8 cellular contexts compared by ENCODE assay signal in the genomic region with DNA sequence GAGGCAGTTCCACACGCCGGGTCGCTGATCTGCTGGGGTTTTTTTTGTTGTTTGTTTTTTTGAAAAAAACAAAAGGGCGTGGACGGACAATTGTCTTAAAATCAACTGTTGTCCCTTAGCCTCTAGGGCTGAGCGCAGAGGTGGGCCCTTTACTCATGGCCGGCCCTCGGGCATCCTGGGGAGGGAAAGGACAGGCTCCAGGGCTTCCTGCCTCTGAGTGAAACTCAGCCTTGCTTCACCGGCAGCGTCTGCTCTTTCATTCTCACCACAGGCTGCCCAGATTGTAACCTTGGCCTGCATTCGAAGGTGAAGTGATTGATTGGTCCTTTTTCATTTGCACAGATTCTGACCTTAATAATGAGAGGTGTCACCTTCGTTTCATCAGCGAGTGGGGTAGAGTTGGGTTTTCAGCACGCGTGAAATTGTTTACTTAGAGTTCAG. TPM values are rescaled to one million over a fixed set of nuclear protein-coding genes. Genes with fewer than 3 reads are reported as not detected.
A peak's percentile ranks its signal among the peaks of the same experiment; 100 is the strongest.
DNase-seq lines count a peak whose midpoint lies in the region; ATAC-seq, FAIRE-seq and TF ChIP-seq lines count a peak whose summit lies in the region.

No MANE protein-coding gene starts in this region.

- peak; percentile 59 for DNase-seq in Ammon's horn (ENCODE audit: low spot score)
- peak; percentile 42 for DNase-seq in GM18507 (ENCODE audit: extremely low spot score, insufficient read length, low read depth)
- DNase-seq in NCI-H2227 (lab: John Stamatoyannopoulos, UW; ENCODE audit: unreplicated experiment): peak; percentile 40
- no peak for DNase-seq in activated T-cell treated with anti-CD3 and anti-CD28 coated beads, Interleukin-2, amount 50 U/mL, for 24 hours
- DNase-seq in fibroblast of the conjunctiva (ENCODE audit: low read depth): peak; percentile 12
- DNase-seq in neuronal stem cell (ENCODE audit: low spot score): peak; percentile 39
- no peak for DNase-seq in type B pancreatic cell (ENCODE audit: extremely low spot score, unreplicated experiment)

- H4K8ac ChIP-seq in neuronal stem cell (ENCODE audit: low read depth, low read length): no peak overlapping the region

- no peak overlapping the region for H2BK15ac ChIP-seq in neuronal stem cell (ENCODE audit: low read length)

- ATAC-seq in HG02970 (IDR thresholded peaks at IDR 0.05; ENCODE audit: low FRiP score, unreplicated experiment): peak; percentile 30

- no CpG with 5 or more reads among the region's 15 CpGs for WGBS in neuronal stem cell (ENCODE audit: extremely low coverage in 2 of 2, insufficient read length in 2 of 2, insufficient replicate concordance in 1 of 2), 2 donors

- FAIRE-seq in GM18507 (lab: Jason Lieb, UNC): peak; percentile 72

- peaks cover 34% of the 10 kb centered on the region for H3K4me1 Mint-ChIP-seq in activated T-cell treated with anti-CD3 and anti-CD28 coated beads, Interleukin-2, amount 50 U/mL, for 24 hours (ENCODE audit: low read depth)
- peaks cover 17% of the 10 kb centered on the region for H3K4me1 Mint-ChIP-seq in type B pancreatic cell (ENCODE audit: unreplicated experiment)

- no peak overlapping the region for H2BK5ac ChIP-seq in neuronal stem cell (ENCODE audit: low read length)

- no peak overlapping the region for H2BK12ac ChIP-seq in neuronal stem cell (ENCODE audit: low read length)

- no peak overlapping the region for H4K91ac ChIP-seq in neuronal stem cell (ENCODE audit: low read depth, low read length, poor library complexity)

- H3K36me3 ChIP-seq in neuronal stem cell (replicated peaks in 1 of 2; ENCODE audit: control insufficient read depth in 2 of 2, insufficient read depth in 2 of 2, low read length in 2 of 2): peaks cover 0 to 5% of the 10 kb centered on the region in 2 donors

- peak overlapping the region; percentile 100 for H2AFZ ChIP-seq in neuronal stem cell (ENCODE audit: low read length)

- H3K4me3 ChIP-seq in neuronal stem cell (ENCODE audit: low read length in 2 of 2): peak overlapping the region; percentile 98 to 99

- H3K27me3 ChIP-seq in neuronal stem cell (ENCODE audit: control insufficient read depth in 3 of 3, insufficient read depth in 3 of 3, low read depth in 1 of 3, low read length in 3 of 3): no peaks in the 10 kb centered on the region

- peaks cover 0 to 2% of the 10 kb centered on the region in 2 donors for H3K4me1 ChIP-seq in neuronal stem cell (ENCODE audit: control insufficient read depth in 2 of 2, insufficient read depth in 1 of 2, low read depth in 1 of 2, low read length in 2 of 2)

- no peaks in the 10 kb centered on the region for H3K9me3 Mint-ChIP-seq in activated T-cell treated with anti-CD3 and anti-CD28 coated beads, Interleukin-2, amount 50 U/mL, for 24 hours
- H3K9me3 Mint-ChIP-seq in type B pancreatic cell: peaks cover 4% of the 10 kb centered on the region

- H3K27ac Mint-ChIP-seq in activated T-cell treated with anti-CD3 and anti-CD28 coated beads, Interleukin-2, amount 50 U/mL, for 24 hours: peak overlapping the region; percentile 92
- peak overlapping the region; percentile 92 for H3K27ac Mint-ChIP-seq in type B pancreatic cell

- peak overlapping the region; percentile 97 for H3K9ac ChIP-seq in neuronal stem cell (ENCODE audit: low read depth, low read length, poor library complexity)

- H2BK120ac ChIP-seq in neuronal stem cell (ENCODE audit: low read depth, low read length): peak overlapping the region; percentile 57

- peaks cover 39% of the 10 kb centered on the region for H3K36me3 Mint-ChIP-seq in activated T-cell treated with anti-CD3 and anti-CD28 coated beads, Interleukin-2, amount 50 U/mL, for 24 hours (ENCODE audit: low read depth)
- H3K36me3 Mint-ChIP-seq in type B pancreatic cell: peaks cover 14% of the 10 kb centered on the region

- H3K14ac ChIP-seq in neuronal stem cell (ENCODE audit: low read length): peak overlapping the region; percentile 97

- H3K9me3 ChIP-seq in neuronal stem cell (replicated peaks in 1 of 2; ENCODE audit: control insufficient read depth in 2 of 2, insufficient read depth in 1 of 2, low read depth in 1 of 2, low read length in 2 of 2): no peaks in the 10 kb centered on the region

- H3K18ac ChIP-seq in neuronal stem cell (ENCODE audit: low read length): peak overlapping the region; percentile 99

- TF ChIP-seq CTCF in type B pancreatic cell (conservative IDR thresholded peaks at IDR 0.05): no peak

- no peak overlapping the region for H2AK5ac ChIP-seq in neuronal stem cell (ENCODE audit: low read depth, low read length)

- H3K27ac ChIP-seq in neuronal stem cell (replicated peaks; ENCODE audit: low read length): no peak overlapping the region

- H3K27me3 Mint-ChIP-seq in activated T-cell treated with anti-CD3 and anti-CD28 coated beads, Interleukin-2, amount 50 U/mL, for 24 hours: no peaks in the 10 kb centered on the region
- H3K27me3 Mint-ChIP-seq in type B pancreatic cell: no peaks in the 10 kb centered on the region

- H3K4me2 ChIP-seq in neuronal stem cell (ENCODE audit: insufficient read depth, low read length, poor library complexity, severe bottlenecking): peak overlapping the region; percentile 80

- peak overlapping the region; percentile 91 for H3K4me3 Mint-ChIP-seq in activated T-cell treated with anti-CD3 and anti-CD28 coated beads, Interleukin-2, amount 50 U/mL, for 24 hours
- H3K4me3 Mint-ChIP-seq in type B pancreatic cell: peak overlapping the region; percentile 93

- no peaks in the 10 kb centered on the region for H3K79me1 ChIP-seq in neuronal stem cell (ENCODE audit: low read depth, low read length)

- H3K23ac ChIP-seq in neuronal stem cell (ENCODE audit: low read depth, low read length, poor library complexity): peak overlapping the region; percentile 99

- H3K4ac ChIP-seq in neuronal stem cell (ENCODE audit: low read length): no peak overlapping the region

RNA-seq across cellular contexts. Expression of a gene that starts 0.8 kb away (rescaled TPM):
- polyA plus RNA-seq in neuronal stem cell (2013, experiment 1 of 2): 3.0 TPM
- 3.4 TPM for polyA plus RNA-seq in neuronal stem cell (2013, experiment 2 of 2)
- total RNA-seq in type B pancreatic cell (ENCODE audit: low replicate concordance): 13.9 and 15.1 TPM in 2 replicates

RNA-seq across cellular contexts. Expression of a gene that starts 17.1 kb away (rescaled TPM):
- polyA plus RNA-seq in neuronal stem cell (2013, experiment 1 of 2): not detected
- polyA plus RNA-seq in neuronal stem cell (2013, experiment 2 of 2): not detected
- total RNA-seq in type B pancreatic cell (ENCODE audit: low replicate concordance): not detected in 2 replicates

RNA-seq across cellular contexts. Expression of a gene that starts 50.3 kb away (rescaled TPM):
- polyA plus RNA-seq in neuronal stem cell (2013, experiment 1 of 2): 14.1 TPM
- polyA plus RNA-seq in neuronal stem cell (2013, experiment 2 of 2): 14.4 TPM
- 2.2 and 3.8 TPM in 2 replicates for total RNA-seq in type B pancreatic cell (ENCODE audit: low replicate concordance)

Comparison
In these comparisons a context has a peak if more than half of its experiments do, and no peak if none do; other contexts are left out.
1. DNase-seq: peak in Ammon's horn (single experiment), GM18507 (single experiment), NCI-H2227 (single experiment), fibroblast of the conjunctiva (single experiment) and neuronal stem cell (single experiment); none in activated T-cell treated with anti-CD3 and anti-CD28 coated beads, Interleukin-2, amount 50 U/mL, for 24 hours (single experiment) and type B pancreatic cell (single experiment).